In the genomic region with DNA sequence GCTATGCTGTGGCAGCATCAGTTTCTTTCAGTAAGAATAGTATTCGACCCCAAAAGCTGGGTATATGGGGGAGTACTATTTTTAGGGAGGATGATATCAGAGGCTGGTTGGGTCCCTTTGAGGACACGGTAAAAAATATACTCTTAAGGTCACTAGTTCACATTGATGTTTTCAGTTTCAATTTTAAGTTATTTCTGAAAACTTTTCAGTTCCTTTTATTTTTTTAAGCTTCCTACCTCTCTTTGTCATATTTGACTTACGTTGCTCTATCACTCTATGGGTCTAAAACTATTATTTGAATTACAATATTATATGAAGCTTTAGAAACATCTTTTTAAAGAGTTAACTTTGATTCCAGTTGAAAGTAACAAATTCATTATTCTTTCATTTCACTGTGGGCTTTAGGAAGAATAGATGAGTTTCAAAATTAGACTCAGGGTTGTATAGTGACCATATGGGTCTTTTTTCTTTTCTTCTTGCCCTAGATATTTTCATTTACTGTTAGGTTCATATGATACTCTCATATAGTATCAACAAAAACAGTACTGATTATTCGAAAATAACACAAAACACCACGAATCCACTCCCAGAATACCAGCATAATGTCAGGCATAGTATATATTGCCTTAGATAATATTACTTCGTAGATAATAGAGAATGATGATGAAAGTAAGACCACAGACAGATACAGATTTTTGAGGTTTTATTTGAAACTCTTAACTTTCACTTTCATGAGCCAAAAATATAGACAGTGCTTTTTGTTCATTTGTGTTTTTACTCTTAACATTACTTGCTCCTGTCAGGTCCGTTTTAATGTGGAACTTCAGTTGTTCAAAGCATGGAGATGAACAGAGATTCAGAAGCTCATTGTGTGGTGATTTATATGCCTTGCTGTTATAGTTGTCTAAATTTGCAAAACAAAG, we compare ENCODE assay signal across 10 cellular contexts. TPM values are rescaled to one million over a fixed set of nuclear protein-coding genes. Genes with fewer than 3 reads are reported as not detected.
DNase-seq lines count a peak whose midpoint lies in the region; ATAC-seq, FAIRE-seq and TF ChIP-seq lines count a peak whose summit lies in the region.
"Had no signal": no experiment of that assay in that cellular context is flagged by ENCODE, and none has a peak within 500 bp of the region (broad histone marks: within the 10 kb centered on the region; RNA-seq: fewer than 3 reads in every experiment).

No MANE protein-coding gene starts in this region.

- no peak for FAIRE-seq in kidney (lab: Jason Lieb, UNC)

- H3K27ac ChIP-seq in kidney (ENCODE audit: low read depth in 2 of 2, low read length in 2 of 2), result no peak overlapping the region
- H3K27ac ChIP-seq: neutrophil, tibial artery had no signal

- H3K36me3 ChIP-seq in kidney (ENCODE audit: control insufficient read depth in 1 of 2, insufficient read depth in 2 of 2, low read length in 2 of 2), result no peaks in the 10 kb centered on the region
- H3K36me3 ChIP-seq: neutrophil had no signal

- DNase-seq in GM10266 (ENCODE audit: extremely low spot score), result peak; percentile 84
- DNase-seq in amniotic epithelial cell (ENCODE audit: low read depth), result peak; percentile 39
- no peak for DNase-seq in kidney
- DNase-seq in activated gamma-delta T cell (lab: John Stamatoyannopoulos, UW), result no peak
- no peak for DNase-seq in glomerular visceral epithelial cell (ENCODE audit: extremely low spot score)
- DNase-seq in NCI-H526 treated with DMSO at 0.1 percent for 48 hours (lab: John Stamatoyannopoulos, UW), result no peak
- DNase-seq: tibial artery had no signal

- intact Hi-C loops in kidney (cut with DNase I), result no loop called here

- no peak overlapping the region for H3K9ac ChIP-seq in kidney (ENCODE audit: low read length in 2 of 2)

- no peak for TF ChIP-seq CTCF in GM10266 (IDR thresholded peaks at IDR 0.05; ENCODE audit: control insufficient read depth, insufficient read depth, low read depth, missing control alignments)
- TF ChIP-seq CTCF in kidney (IDR thresholded peaks at IDR 0.05; ENCODE audit: borderline replicate concordance, extremely low read depth, insufficient read depth), result no peak

- no peaks in the 10 kb centered on the region for H3K9me3 ChIP-seq in kidney (ENCODE audit: control insufficient read depth in 1 of 2, low read length in 2 of 2)
- H3K9me3 ChIP-seq: neutrophil, tibial artery had no signal

- peak; percentile 84 for ATAC-seq in GM19467 (IDR thresholded peaks at IDR 0.05; ENCODE audit: unreplicated experiment)
- ATAC-seq in HG03342 (IDR thresholded peaks at IDR 0.05; ENCODE audit: unreplicated experiment), result peak; percentile 91

- no peaks in the 10 kb centered on the region for H3K4me1 ChIP-seq in kidney (ENCODE audit: control insufficient read depth in 1 of 2, insufficient read depth in 1 of 2, low read depth in 1 of 2, low read length in 2 of 2)
- H3K4me1 ChIP-seq: tibial artery had no signal

- H3K4me3 ChIP-seq in kidney (ENCODE audit: low read length in 2 of 2), result no peak overlapping the region
- H3K4me3 ChIP-seq: tibial artery had no signal

RNA-seq across cellular contexts. Expression of a gene that starts 9.8 kb away (rescaled TPM):
- total RNA-seq in kidney, result 10.5 TPM
- polyA plus RNA-seq in kidney (ENCODE audit: insufficient read depth, low read depth, low replicate concordance), result 7.9 TPM

Comparison
In these comparisons a context has a peak if more than half of its experiments do, and no peak if none do; other contexts are left out.
1. DNase-seq: peak in GM10266 (single experiment) and amniotic epithelial cell (single experiment); none in kidney (single experiment), activated gamma-delta T cell (single experiment), glomerular visceral epithelial cell (single experiment) and NCI-H526 treated with DMSO at 0.1 percent for 48 hours (single experiment).